Comparison of ENCODE assay signal across 1 cellular context in the genomic region with DNA sequence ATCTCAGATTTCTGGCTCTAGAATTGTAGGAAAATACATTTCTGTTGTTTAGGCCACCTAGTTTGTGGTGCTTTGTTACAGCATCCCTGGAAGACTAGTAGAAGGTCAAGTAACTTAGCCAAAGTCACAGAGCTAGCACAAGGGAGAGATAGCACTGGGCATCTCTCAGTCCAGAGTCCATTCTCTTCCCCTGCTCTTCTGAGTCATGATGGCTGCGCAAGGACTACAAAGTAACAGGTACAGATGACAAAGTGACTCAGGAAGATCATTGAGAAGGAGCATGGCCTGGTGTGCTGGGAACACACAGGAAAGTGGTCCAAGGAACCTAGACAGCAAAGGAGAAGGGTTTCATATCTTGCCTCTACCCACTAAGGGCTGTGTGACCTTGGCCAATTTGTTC.
TF ChIP-seq lines count a peak whose summit lies in the region.

No MANE protein-coding gene starts in this region.

TF ChIP-seq in H1, 55 proteins besides CTCF, POLR2A, EP300 and RAD21 (continued from another document):
- TF ChIP-seq, protein P1, sequence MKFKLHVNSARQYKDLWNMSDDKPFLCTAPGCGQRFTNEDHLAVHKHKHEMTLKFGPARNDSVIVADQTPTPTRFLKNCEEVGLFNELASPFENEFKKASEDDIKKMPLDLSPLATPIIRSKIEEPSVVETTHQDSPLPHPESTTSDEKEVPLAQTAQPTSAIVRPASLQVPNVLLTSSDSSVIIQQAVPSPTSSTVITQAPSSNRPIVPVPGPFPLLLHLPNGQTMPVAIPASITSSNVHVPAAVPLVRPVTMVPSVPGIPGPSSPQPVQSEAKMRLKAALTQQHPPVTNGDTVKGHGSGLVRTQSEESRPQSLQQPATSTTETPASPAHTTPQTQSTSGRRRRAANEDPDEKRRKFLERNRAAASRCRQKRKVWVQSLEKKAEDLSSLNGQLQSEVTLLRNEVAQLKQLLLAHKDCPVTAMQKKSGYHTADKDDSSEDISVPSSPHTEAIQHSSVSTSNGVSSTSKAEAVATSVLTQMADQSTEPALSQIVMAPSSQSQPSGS (IDR thresholded peaks at IDR 0.05; ENCODE audit: low read length), result no peak
- TF ChIP-seq SIX5 (IDR thresholded peaks at IDR 0.05; ENCODE audit: low read depth, low read length) (no peak), KDM5A (IDR thresholded peaks at IDR 0.05; ENCODE audit: low read length) (no peak), CTBP2 (IDR thresholded peaks at IDR 0.05; ENCODE audit: borderline replicate concordance, insufficient read depth, insufficient read length, low read length) (no peak), SP4 (IDR thresholded peaks at IDR 0.05; ENCODE audit: low read length) (no peak), ASH2L (IDR thresholded peaks at IDR 0.05; ENCODE audit: low read length) (no peak), CHD1 (IDR thresholded peaks at IDR 0.05; ENCODE audit: low read depth, low read length) (no peak), SIN3A (conservative IDR thresholded peaks at IDR 0.05 in 1 of 2, IDR thresholded peaks at IDR 0.05 in 1 of 2; ENCODE audit: low read depth in 1 of 2, low read length in 2 of 2) (no peak), POLR2AphosphoS5 (IDR thresholded peaks at IDR 0.05; ENCODE audit: low read depth, low read length) (no peak), KDM1A (IDR thresholded peaks at IDR 0.05; ENCODE audit: borderline replicate concordance, low read length) (no peak), GABPA (IDR thresholded peaks at IDR 0.05; ENCODE audit: borderline replicate concordance, insufficient read depth, low read length) (no peak), EGR1 (IDR thresholded peaks at IDR 0.05; ENCODE audit: borderline replicate concordance, low read depth, low read length) (no peak), TCF12 (IDR thresholded peaks at IDR 0.05; ENCODE audit: low read depth, low read length) (no peak)
